Comparison of ENCODE assay signal across 23 cellular contexts in the genomic region with DNA sequence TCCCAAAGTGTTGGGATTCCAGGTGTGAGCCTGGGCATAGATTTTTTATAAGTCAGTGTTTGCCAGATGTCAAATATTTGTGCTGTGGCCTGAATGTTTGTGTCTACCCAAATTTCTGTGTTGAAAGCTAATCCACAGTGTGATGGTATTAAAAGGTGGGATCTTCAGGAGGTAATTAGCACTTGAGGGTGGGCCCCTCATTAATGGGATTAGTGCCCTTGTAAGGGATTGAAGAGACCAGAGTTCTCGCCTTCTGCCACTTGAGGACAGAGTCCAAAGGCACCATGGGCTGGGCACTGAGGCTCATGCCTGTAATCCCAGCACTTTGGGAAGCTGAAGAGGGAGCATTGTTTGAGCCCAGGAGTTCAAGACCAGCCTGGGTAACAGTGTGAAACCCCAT. TPM values are rescaled to one million over a fixed set of nuclear protein-coding genes. Genes with fewer than 3 reads are reported as not detected.
DNase-seq lines count a peak whose midpoint lies in the region.
"Had no signal": no experiment of that assay in that cellular context is flagged by ENCODE, and none has a peak within 500 bp of the region (broad histone marks: within the 10 kb centered on the region; RNA-seq: fewer than 3 reads in every experiment).

No MANE protein-coding gene starts in this region.

- H3K4me2 ChIP-seq in mesendoderm (ENCODE audit: low read length) = no peak overlapping the region
- H3K4me2 ChIP-seq in neuronal stem cell (ENCODE audit: insufficient read depth, low read length, poor library complexity, severe bottlenecking) = no peak overlapping the region
- H3K4me2 ChIP-seq: BLaER1 had no signal

- H2BK12ac ChIP-seq in neuronal stem cell (ENCODE audit: low read length) = no peak overlapping the region

- H2BK15ac ChIP-seq in mesendoderm (replicated peaks; ENCODE audit: low read depth) (no peak overlapping the region), neuronal stem cell (ENCODE audit: low read length) (no peak overlapping the region)

- no peak overlapping the region for H3K9ac ChIP-seq in mesendoderm (ENCODE audit: low read length)
- no peak overlapping the region for H3K9ac ChIP-seq in neuronal stem cell (ENCODE audit: low read depth, low read length, poor library complexity)
- H3K9ac ChIP-seq: BLaER1 had no signal

- no peak overlapping the region for H2BK120ac ChIP-seq in mesendoderm (ENCODE audit: low read depth, low read length)
- no peak overlapping the region for H2BK120ac ChIP-seq in neuronal stem cell (ENCODE audit: low read depth, low read length)

- peaks cover 0 to 5% of the 10 kb centered on the region in 2 donors for H3K9me3 ChIP-seq in neuronal stem cell (replicated peaks in 1 of 2; ENCODE audit: control insufficient read depth in 2 of 2, insufficient read depth in 1 of 2, low read depth in 1 of 2, low read length in 2 of 2)
- H3K9me3 ChIP-seq: BE2C had no signal

- H3K36me3 ChIP-seq in mesendoderm (ENCODE audit: control insufficient read depth, insufficient read depth, low read length) (no peaks in the 10 kb centered on the region), neuronal stem cell (replicated peaks in 1 of 2; ENCODE audit: control insufficient read depth in 2 of 2, insufficient read depth in 2 of 2, low read length in 2 of 2) (no peaks in the 10 kb centered on the region)
- H3K36me3 ChIP-seq: BE2C had no signal

- H3K18ac ChIP-seq in mesendoderm (ENCODE audit: low read length) (no peak overlapping the region), neuronal stem cell (ENCODE audit: low read length) (no peak overlapping the region)

- H3K27ac ChIP-seq in mesendoderm (ENCODE audit: low read depth, low read length) (no peak overlapping the region), neuronal stem cell (replicated peaks; ENCODE audit: low read length) (no peak overlapping the region)
- H3K27ac ChIP-seq: BLaER1 had no signal

- H3K4ac ChIP-seq in mesendoderm (ENCODE audit: low read depth, low read length) (no peak overlapping the region), neuronal stem cell (ENCODE audit: low read length) (no peak overlapping the region)

- H2BK5ac ChIP-seq in mesendoderm (ENCODE audit: low read length) (no peak overlapping the region), neuronal stem cell (ENCODE audit: low read length) (no peak overlapping the region)

- H4K91ac ChIP-seq in neuronal stem cell (ENCODE audit: low read depth, low read length, poor library complexity) = no peak overlapping the region

- H3K4me3 ChIP-seq in mesendoderm (ENCODE audit: low read length) (no peak overlapping the region), neuronal stem cell (ENCODE audit: low read length in 2 of 2) (no peak overlapping the region)
- H3K4me3 ChIP-seq: BLaER1, GM12878 had no signal

- H3K23ac ChIP-seq in mesendoderm (ENCODE audit: low read length) (no peak overlapping the region), neuronal stem cell (ENCODE audit: low read depth, low read length, poor library complexity) (no peak overlapping the region)

- H3K79me1 ChIP-seq in mesendoderm (ENCODE audit: low read length) (no peaks in the 10 kb centered on the region), neuronal stem cell (ENCODE audit: low read depth, low read length) (peaks cover 1% of the 10 kb centered on the region)

- H3K4me1 ChIP-seq in mesendoderm (ENCODE audit: control insufficient read depth, low read depth, low read length) = peaks cover 3% of the 10 kb centered on the region
- peaks cover 0 to 5% of the 10 kb centered on the region in 2 donors for H3K4me1 ChIP-seq in neuronal stem cell (ENCODE audit: control insufficient read depth in 2 of 2, insufficient read depth in 1 of 2, low read depth in 1 of 2, low read length in 2 of 2)
- H3K4me1 ChIP-seq: BE2C had no signal

- H2AFZ ChIP-seq in neuronal stem cell (ENCODE audit: low read length) = no peak overlapping the region

- H2AK5ac ChIP-seq in mesendoderm (ENCODE audit: low read length) (no peak overlapping the region), neuronal stem cell (ENCODE audit: low read depth, low read length) (no peak overlapping the region)

- H4K8ac ChIP-seq in mesendoderm (ENCODE audit: low read depth, low read length) = no peak overlapping the region
- H4K8ac ChIP-seq in neuronal stem cell (ENCODE audit: low read depth, low read length) = no peak overlapping the region

- H3K79me2 ChIP-seq in mesendoderm (ENCODE audit: control insufficient read depth, insufficient read depth, low read length) = no peaks in the 10 kb centered on the region

- H3K56ac ChIP-seq in mesendoderm (ENCODE audit: low read length) = no peak overlapping the region

- peak; percentile 12 for DNase-seq in NCI-H524 treated with DMSO at 0.1 percent for 48 hours (lab: John Stamatoyannopoulos, UW)
- peak; percentile 99 for DNase-seq in NCI-H82 (lab: John Stamatoyannopoulos, UW)
- peak; percentile 28 for DNase-seq in mesendoderm
- no peak for DNase-seq in inferior parietal cortex (ENCODE audit: extremely low spot score)
- no peak for DNase-seq in neuronal stem cell (ENCODE audit: low spot score)
- DNase-seq: 8988T; ACHN; BE2C; C1 segment of cervical spinal cord; CD4-positive, alpha-beta memory T cell; CD4-positive, CD25-positive, alpha-beta regulatory T cell; CD8-positive, alpha-beta memory T cell; COR-L47; DMS 273 treated with DMSO at 0.1 percent for 48 hours; DMS153; DMS53; DMS79; DND-41; EL; GDM1 had no signal

- WGBS in mesendoderm (ENCODE audit: extremely low coverage, insufficient coverage, low lambda C conversion rate) = no CpG with 5 or more reads among the region's 1 CpG
- no CpG with 5 or more reads among the region's 1 CpG for WGBS in neuronal stem cell (ENCODE audit: extremely low coverage in 2 of 2, insufficient read length in 2 of 2, insufficient replicate concordance in 1 of 2), 2 donors

- no peak overlapping the region for H3K14ac ChIP-seq in neuronal stem cell (ENCODE audit: low read length)

- H3K27me3 ChIP-seq in mesendoderm (ENCODE audit: insufficient read depth, low read length, poor library complexity) (no peaks in the 10 kb centered on the region), neuronal stem cell (ENCODE audit: control insufficient read depth in 3 of 3, insufficient read depth in 3 of 3, low read depth in 1 of 3, low read length in 3 of 3) (no peaks in the 10 kb centered on the region)
- H3K27me3 ChIP-seq: BE2C, BLaER1 had no signal

- H4K5ac ChIP-seq in mesendoderm (ENCODE audit: low read length) = no peak overlapping the region

RNA-seq across cellular contexts. Expression of a gene that starts 9.7 kb away (rescaled TPM):
- polyA plus RNA-seq in mesendoderm (2013, experiment 1 of 2) = 11.3 TPM
- polyA plus RNA-seq in mesendoderm (2013, experiment 2 of 2) = 11.4 TPM
- polyA plus RNA-seq in neuronal stem cell (2013, experiment 1 of 2) = 23.3 TPM
- polyA plus RNA-seq in neuronal stem cell (2013, experiment 2 of 2) = 24.3 TPM
- polyA plus RNA-seq: CD14-positive monocyte; CD4-positive, alpha-beta memory T cell had no signal

RNA-seq across cellular contexts. Expression of a gene that starts 47.1 kb away (rescaled TPM):
- polyA plus RNA-seq in mesendoderm (2013, experiment 1 of 2) = 5.5 TPM
- 5.4 TPM for polyA plus RNA-seq in mesendoderm (2013, experiment 2 of 2)
- 8.9 TPM for polyA plus RNA-seq in neuronal stem cell (2013, experiment 1 of 2)
- polyA plus RNA-seq in neuronal stem cell (2013, experiment 2 of 2) = 8.1 TPM
- polyA plus RNA-seq: CD14-positive monocyte had no signal

RNA-seq across cellular contexts. Expression of a gene that starts 54.5 kb away (rescaled TPM):
- polyA plus RNA-seq in mesendoderm (2013, experiment 1 of 2) = 83.2 TPM
- polyA plus RNA-seq in mesendoderm (2013, experiment 2 of 2) = 84.8 TPM
- polyA plus RNA-seq in neuronal stem cell (2013, experiment 1 of 2) = 29.7 TPM
- 30.0 TPM for polyA plus RNA-seq in neuronal stem cell (2013, experiment 2 of 2)

RNA-seq across cellular contexts. Expression of a gene that starts 54.7 kb away (rescaled TPM):
- polyA plus RNA-seq in mesendoderm (2013, experiment 1 of 2) = 53.0 TPM
- 44.1 TPM for polyA plus RNA-seq in mesendoderm (2013, experiment 2 of 2)
- 35.8 TPM for polyA plus RNA-seq in neuronal stem cell (2013, experiment 1 of 2)
- polyA plus RNA-seq in neuronal stem cell (2013, experiment 2 of 2) = 34.7 TPM

Comparison
In these comparisons a context has a peak if more than half of its experiments do, and no peak if none do; other contexts are left out.
1. DNase-seq: peak in NCI-H524 treated with DMSO at 0.1 percent for 48 hours (single experiment), NCI-H82 (single experiment) and mesendoderm (single experiment); none in inferior parietal cortex (single experiment) and neuronal stem cell (single experiment).